1 cellular context compared by ENCODE assay signal in genomic region chr4:39635023-39635422, GRCh38.
TF ChIP-seq lines count a peak whose summit lies in the region.

No MANE protein-coding gene starts in this region.

TF ChIP-seq in HEK293, 187 proteins besides CTCF, POLR2A, EP300 and RAD21 (continued from another document):
- TF ChIP-seq PRDM10 (tag by site-specific recombination; IDR thresholded peaks at IDR 0.05), result peak; percentile 34; the same call in 1 of the 2 replicates
